In the genomic region with DNA sequence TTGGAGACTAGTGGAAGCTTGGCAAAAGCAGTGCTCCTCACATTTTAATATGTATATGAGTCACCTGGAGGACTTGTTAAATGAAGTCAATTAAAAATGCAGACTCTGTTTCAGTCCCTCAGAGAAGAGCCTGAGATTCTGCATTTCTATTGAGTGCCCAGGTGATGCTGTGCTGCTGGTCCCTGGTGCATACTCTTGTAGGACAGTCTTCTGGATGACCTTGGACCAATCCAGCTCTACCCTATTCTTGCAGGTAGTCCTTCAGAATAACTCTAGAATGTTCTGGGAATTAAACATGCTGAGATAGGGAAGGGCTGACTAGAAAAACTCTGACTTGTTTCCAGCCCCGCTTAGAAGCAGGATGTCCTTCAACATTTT, we compare ENCODE assay signal across 24 cellular contexts.
DNase-seq lines count a peak whose midpoint lies in the region; ATAC-seq and TF ChIP-seq lines count a peak whose summit lies in the region.
"Had no signal": no experiment of that assay in that cellular context is flagged by ENCODE, and none has a peak within 500 bp of the region (broad histone marks: within the 10 kb centered on the region; RNA-seq: fewer than 3 reads in every experiment).

No MANE protein-coding gene starts in this region.

- H4K8ac ChIP-seq in mesendoderm (ENCODE audit: low read depth, low read length), result no peak overlapping the region

- no TSS peak for BruUV-seq in PC-3 (replicated peaks; lab: Mats Ljungman, UMichigan)

- peak overlapping the region; percentile 71 for H3K27ac Mint-ChIP-seq in GM23338
- H3K27ac Mint-ChIP-seq: HFFc6 had no signal

- H3K79me1 ChIP-seq in mesendoderm (ENCODE audit: low read length), result no peaks in the 10 kb centered on the region

- CTCF ChIA-PET in PC-3 (lab: Charles Lee), result no interaction called here

- H3K4me3 Mint-ChIP-seq in GM23338, result no peak overlapping the region
- H3K4me3 Mint-ChIP-seq: HFFc6 had no signal

- peaks cover 21% of the 10 kb centered on the region for H3K36me3 Mint-ChIP-seq in GM23338 (ENCODE audit: low read depth)

- H3K27ac ChIP-seq in GM23338 (ENCODE audit: low read depth) (peak overlapping the region; percentile 88), PC-3 (ENCODE audit: low read length) (no peak overlapping the region), foreskin keratinocyte (no peak overlapping the region), mesendoderm (ENCODE audit: low read depth, low read length) (no peak overlapping the region)
- H3K27ac ChIP-seq: RWPE1 had no signal

- H3K4me1 ChIP-seq in GM23338 (ENCODE audit: insufficient read depth) (peaks cover 23% of the 10 kb centered on the region), PC-3 (ENCODE audit: insufficient read depth, low read length) (peaks cover 8% of the 10 kb centered on the region; the same call in 1 of the 2 replicates), foreskin keratinocyte (peaks cover 17% of the 10 kb centered on the region), mesendoderm (ENCODE audit: control insufficient read depth, low read depth, low read length) (no peaks in the 10 kb centered on the region)
- H3K4me1 ChIP-seq: HAP-1 had no signal

- no peak overlapping the region for H2BK15ac ChIP-seq in mesendoderm (replicated peaks; ENCODE audit: low read depth)

- H2BK5ac ChIP-seq in mesendoderm (ENCODE audit: low read length), result no peak overlapping the region

- H2BK120ac ChIP-seq in mesendoderm (ENCODE audit: low read depth, low read length), result no peak overlapping the region

- H3F3A ChIP-seq in GM23338 (replicated peaks; ENCODE audit: low read depth) (peaks cover 6% of the 10 kb centered on the region; the same call in 1 of the 2 replicates), PC-3 (ENCODE audit: low read length, unreplicated experiment) (no peaks in the 10 kb centered on the region)

- H3K4me1 Mint-ChIP-seq in GM23338, result peaks cover 30% of the 10 kb centered on the region

- H2AK5ac ChIP-seq in mesendoderm (ENCODE audit: low read length), result no peak overlapping the region

- peaks cover 4% of the 10 kb centered on the region for H3K27me3 Mint-ChIP-seq in GM23338 (ENCODE audit: insufficient read depth, low read depth, poor library complexity)

- H3K56ac ChIP-seq in mesendoderm (ENCODE audit: low read length), result no peak overlapping the region

- peak; percentile 46 for DNase-seq in GM23338 (ENCODE audit: low spot score)
- DNase-seq in PC-3, result no peak
- no peak for DNase-seq in foreskin keratinocyte
- no peak for DNase-seq in mesendoderm
- DNase-seq in NCI-H226, result no peak
- no peak for DNase-seq in amniotic stem cell (lab: John Stamatoyannopoulos, UW)
- no peak for DNase-seq in HuH-7.5 (ENCODE audit: low spot score)
- DNase-seq: 8988T, ACHN, Calu3, DMS79 treated with DMSO at 0.1 percent for 48 hours, GF-D8, HFFc6, NCI-H1048, NCI-H1417, NCI-H1694 treated with DMSO at 0.1 percent for 48 hours, NCI-H2081, NCI-H2227 treated with DMSO at 0.1 percent for 48 hours, NCI-H510A, NCI-H69, SHP77 treated with DMSO at 0.1 percent for 48 hours had no signal

- POLR2A ChIA-PET in PC-3 (lab: Charles Lee; ENCODE audit: unreplicated experiment), result no interaction called here

- no peak overlapping the region for H2AFZ ChIP-seq in GM23338
- H2AFZ ChIP-seq in PC-3 (ENCODE audit: low read length), result no peak overlapping the region

- H3K9me3 Mint-ChIP-seq in GM23338, result peaks cover 8% of the 10 kb centered on the region; the same call in 2 of the 3 replicates
- H3K9me3 Mint-ChIP-seq: HFFc6 had no signal

- H3K23ac ChIP-seq in mesendoderm (ENCODE audit: low read length), result no peak overlapping the region

- WGBS in mesendoderm (ENCODE audit: extremely low coverage, insufficient coverage, low lambda C conversion rate), result no CpG with 5 or more reads among the region's 1 CpG

- H3K36me3 ChIP-seq in GM23338 (ENCODE audit: insufficient read depth), result no peaks in the 10 kb centered on the region
- H3K36me3 ChIP-seq in PC-3 (ENCODE audit: low read depth, low read length), result no peaks in the 10 kb centered on the region
- H3K36me3 ChIP-seq in mesendoderm (ENCODE audit: control insufficient read depth, insufficient read depth, low read length), result no peaks in the 10 kb centered on the region
- H3K36me3 ChIP-seq: HAP-1 had no signal

- no peaks in the 10 kb centered on the region for H3K27me3 ChIP-seq in GM23338 (ENCODE audit: insufficient read depth)
- no peaks in the 10 kb centered on the region for H3K27me3 ChIP-seq in PC-3 (ENCODE audit: low read length)
- no peaks in the 10 kb centered on the region for H3K27me3 ChIP-seq in foreskin keratinocyte
- no peaks in the 10 kb centered on the region for H3K27me3 ChIP-seq in mesendoderm (ENCODE audit: insufficient read depth, low read length, poor library complexity)

- H3K79me2 ChIP-seq in GM23338 (replicated peaks; ENCODE audit: insufficient read depth) (no peaks in the 10 kb centered on the region), PC-3 (ENCODE audit: low read length) (no peaks in the 10 kb centered on the region), mesendoderm (ENCODE audit: control insufficient read depth, insufficient read depth, low read length) (no peaks in the 10 kb centered on the region)

- intact Hi-C loops in PC-3 (cut with micrococcal nuclease), result no loop called here

- H3K4me2 ChIP-seq in GM23338, result peak overlapping the region; percentile 33
- no peak overlapping the region; the same call in 1 of the 2 replicates for H3K4me2 ChIP-seq in PC-3 (ENCODE audit: low read length)
- no peak overlapping the region for H3K4me2 ChIP-seq in mesendoderm (ENCODE audit: low read length)

- TF ChIP-seq CTCF in GM23338 (conservative IDR thresholded peaks at IDR 0.05; ENCODE audit: low read depth in 2 of 2), result no peak
- TF ChIP-seq CTCF in PC-3 (conservative IDR thresholded peaks at IDR 0.05; ENCODE audit: low read depth, low read length), result no peak
- TF ChIP-seq CTCF in foreskin keratinocyte (conservative IDR thresholded peaks at IDR 0.05), result no peak

- no peak overlapping the region for H4K5ac ChIP-seq in mesendoderm (ENCODE audit: low read length)

- peak overlapping the region; percentile 84 for H3K18ac ChIP-seq in mesendoderm (ENCODE audit: low read length)

- H3K4ac ChIP-seq in mesendoderm (ENCODE audit: low read depth, low read length), result no peak overlapping the region

- no peaks in the 10 kb centered on the region for H3K9me3 ChIP-seq in PC-3 (ENCODE audit: low read length)
- H3K9me3 ChIP-seq: HAP-1 had no signal

- H4K20me1 ChIP-seq in GM23338 (replicated peaks; ENCODE audit: insufficient read depth) (no peaks in the 10 kb centered on the region), PC-3 (ENCODE audit: low read length) (no peaks in the 10 kb centered on the region)

- 0 out of 2 replicates have a peak, but pooled peaks cover 3% of the 10 kb centered on the region for H3K9me2 ChIP-seq in GM23338 (ENCODE audit: insufficient read depth)
- no peaks in the 10 kb centered on the region for H3K9me2 ChIP-seq in PC-3 (replicated peaks; ENCODE audit: low read length)

- H3K9ac ChIP-seq in PC-3 (ENCODE audit: low read length) (no peak overlapping the region), mesendoderm (ENCODE audit: low read length) (no peak overlapping the region)

- H3K4me3 ChIP-seq in GM23338 (peak overlapping the region; percentile 12), PC-3 (ENCODE audit: low read length) (no peak overlapping the region), mesendoderm (ENCODE audit: low read length) (no peak overlapping the region)
- H3K4me3 ChIP-seq: HAP-1 had no signal

- ATAC-seq in GM23338, result peak; percentile 73
- peak; percentile 80 for ATAC-seq in PC-3
- peak; percentile 74 for ATAC-seq in foreskin keratinocyte
- ATAC-seq: Panc1 had no signal

TF ChIP-seq in GM23338, 12 proteins besides CTCF, POLR2A, EP300 and RAD21 (continues in another document):
- no peak for TF ChIP-seq NANOG (IDR thresholded peaks at IDR 0.05; ENCODE audit: borderline replicate concordance)
- TF ChIP-seq EZH2 (IDR thresholded peaks at IDR 0.05; ENCODE audit: low read depth, unreplicated experiment), result no peak
